In the genomic region with DNA sequence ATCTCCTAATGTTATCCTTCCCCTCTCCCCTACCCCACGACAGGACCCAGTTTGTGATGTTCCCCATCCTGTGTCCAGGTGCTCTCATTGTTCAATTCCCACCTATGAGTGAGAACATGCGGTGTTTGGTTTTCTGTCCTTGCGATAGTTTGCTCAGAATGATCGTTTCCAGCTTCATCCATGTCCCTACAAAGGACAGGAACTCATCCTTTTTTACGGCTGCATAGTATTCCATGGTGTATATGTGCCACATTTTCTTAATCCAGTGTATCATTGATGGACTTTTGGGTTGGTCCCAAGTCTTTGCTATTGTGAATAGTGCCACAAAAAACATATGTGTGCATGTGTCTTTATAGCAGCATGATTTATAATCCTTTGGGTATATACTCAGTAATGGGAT, we compare ENCODE assay signal across 2 cellular contexts. TPM values are rescaled to one million over a fixed set of nuclear protein-coding genes. Genes with fewer than 3 reads are reported as not detected.
"Had no signal": no experiment of that assay in that cellular context is flagged by ENCODE, and none has a peak within 500 bp of the region (broad histone marks: within the 10 kb centered on the region; RNA-seq: fewer than 3 reads in every experiment).

No MANE protein-coding gene starts in this region.

RNA-seq across cellular contexts. Expression of gene LRP2, which starts 54.0 kb away (rescaled TPM):
- total RNA-seq: LHCN-M2, M059J had no signal
